ENCODE assay signal across 8 cellular contexts in genomic region chr19:52171321-52172169, GRCh38. TPM values are rescaled to one million over a fixed set of nuclear protein-coding genes. Genes with fewer than 3 reads are reported as not detected.
A peak's percentile ranks its signal among the peaks of the same experiment; 100 is the strongest.
DNase-seq lines count a peak whose midpoint lies in the region; TF ChIP-seq lines count a peak whose summit lies in the region.

TSS of gene ZNF836 (minus strand) at chr19:52171621. CDS start at chr19:52168072, 3,549 bp downstream.

- H3K4me3 ChIP-seq in AG04449 (ENCODE audit: low read depth, low read length) (peak within 1 kb of the TSS; percentile 82), esophagus (ENCODE audit: low read depth in 1 of 2, low read length in 2 of 2) (peak within 1 kb of the TSS; percentile 78 to 81), mucosa of stomach (ENCODE audit: low read length) (peak within 1 kb of the TSS; percentile 83)

- TF ChIP-seq CTCF in AG04449 (IDR thresholded peaks at IDR 0.05; ENCODE audit: insufficient read depth, low read length, missing control alignments), result no peak

- WGBS in esophagus, 2 donors, result 6 to 7% methylated on average over 35 to 37 of the region's 37 CpGs

- H3K36me3 ChIP-seq in esophagus (ENCODE audit: control insufficient read depth in 2 of 2, insufficient read depth in 2 of 2, low read length in 1 of 2) (peaks cover 0 to 5% of the 10 kb centered on the region in 2 donors), mucosa of stomach (ENCODE audit: control insufficient read depth, insufficient read depth, low read length) (peaks cover 7% of the 10 kb centered on the region)

- H3K9me3 ChIP-seq in esophagus (ENCODE audit: control insufficient read depth in 2 of 2, insufficient read depth in 1 of 2, low read depth in 1 of 2, low read length in 1 of 2), result peaks cover 0 to 4% of the 10 kb centered on the region in 2 donors
- no peaks in the 10 kb centered on the region for H3K9me3 ChIP-seq in mucosa of stomach (ENCODE audit: control insufficient read depth, low read length)

- no peaks in the 10 kb centered on the region for H3K4me1 ChIP-seq in esophagus (ENCODE audit: control insufficient read depth in 2 of 2, insufficient read depth in 2 of 2, low read length in 1 of 2)
- H3K4me1 ChIP-seq in mucosa of stomach (ENCODE audit: control insufficient read depth, insufficient read depth, low read length), result peaks cover 5% of the 10 kb centered on the region

- H3K9ac ChIP-seq in mucosa of stomach (ENCODE audit: low read length), result peak within 1 kb of the TSS; percentile 96

- peak within 1 kb of the TSS; percentile 77 to 93 for H3K27ac ChIP-seq in esophagus (ENCODE audit: low read depth in 2 of 2, low read length in 1 of 2)

- POLR2A ChIA-PET in AG04449 (lab: Yijun Ruan, JAX), result interaction anchor here (0.6 kb wide), 1 partner anchor 28 kb away, joined by 3 read pairs; no protein-coding TSS in a partner anchor

- peak; percentile 65 for TF ChIP-seq POLR2A in GM19099 (IDR thresholded peaks at IDR 0.05; ENCODE audit: extremely low read depth, insufficient read length, low read depth)

- H3K27me3 ChIP-seq in esophagus (ENCODE audit: control insufficient read depth in 1 of 2, insufficient read depth in 2 of 2, low read length in 2 of 2), result no peaks in the 10 kb centered on the region
- H3K27me3 ChIP-seq in mucosa of stomach (ENCODE audit: control insufficient read depth, insufficient read depth, low read length), result no peaks in the 10 kb centered on the region

- CTCF ChIA-PET in AG04449 (lab: Yijun Ruan, JAX), result interaction anchor here (0.7 to 1.2 kb wide), 3 partner anchors 32 to 66 kb away, joined by 3 to 4 read pairs (median 3); partner anchors contain the start of gene ZNF616

- DNase-seq in AG04449 (ENCODE audit: low read depth, low spot score) (no peak), HT1080 (ENCODE audit: low read depth) (peak; percentile 6), OCI-M2 (lab: John Stamatoyannopoulos, UW; ENCODE audit: unreplicated experiment) (peak; percentile 77), activated T-cell treated with anti-CD3 and anti-CD28 coated beads for 48 hours (ENCODE audit: low read depth) (peak; percentile 84)
- peak; percentile 83 to 84 for DNase-seq in stimulated activated CD8-positive, alpha-beta memory T cell treated with anti-CD3 and anti-CD28 coated beads, Interleukin-4, amount 100 ng/mL, for 4 hours (ENCODE audit: low read depth in 2 of 2, low spot score in 1 of 2)

RNA-seq across cellular contexts. Expression of gene ZNF836, which starts in this region (rescaled TPM):
- total RNA-seq in HT1080 (2014; rRNA removed; shearing (Covaris generic)), result 1.0 and 1.9 TPM in 2 replicates
- polyA plus RNA-seq in HT1080 (2015; cell fraction: cytosol; rRNA removed), result 0.45 and 0.74 TPM in 2 replicates
- 0.66 and 1.3 TPM in 2 replicates for polyA plus RNA-seq in HT1080 (2015; cell fraction: nucleus; rRNA removed)
- polyA plus RNA-seq in esophagus, result 1 to 10 TPM; 3.0 to 4.4 TPM
